ENCODE assay signal across 13 cellular contexts in the genomic region with DNA sequence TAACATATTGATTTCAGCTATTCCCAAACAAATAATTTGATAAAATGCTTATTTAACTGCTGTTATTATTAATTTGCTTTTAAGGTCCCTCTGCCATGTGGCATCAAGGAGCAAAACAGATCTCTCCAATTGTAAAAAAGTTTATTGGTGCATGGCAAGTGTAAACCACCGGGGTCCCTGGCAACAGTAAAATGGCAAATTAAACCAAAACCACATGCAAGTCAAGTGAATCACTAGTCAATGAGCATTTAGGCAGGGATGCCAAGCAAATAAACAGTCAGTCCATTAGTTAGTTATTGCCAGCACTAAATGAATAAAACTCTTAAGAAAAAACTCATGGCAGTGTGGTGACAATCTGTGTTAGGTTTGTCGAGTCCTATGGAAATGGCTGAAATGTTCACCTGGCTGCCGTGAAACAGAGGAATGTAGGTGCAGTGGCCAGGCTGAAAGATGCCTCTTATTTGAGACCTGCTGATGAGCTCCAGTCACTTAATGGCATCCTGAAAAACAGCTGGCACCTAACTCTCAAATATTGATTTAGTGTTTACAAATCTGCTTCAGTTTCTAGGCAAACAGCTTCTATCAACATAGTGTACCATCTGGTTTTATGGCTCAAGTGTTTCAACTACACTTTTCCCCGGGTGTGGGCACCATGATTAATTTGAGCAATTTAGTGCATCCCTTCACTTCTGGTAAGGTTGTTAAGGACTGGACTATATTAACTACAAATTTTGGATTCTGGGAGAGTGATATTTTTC.
DNase-seq lines count a peak whose midpoint lies in the region; ATAC-seq and TF ChIP-seq lines count a peak whose summit lies in the region.
"Had no signal": no experiment of that assay in that cellular context is flagged by ENCODE, and none has a peak within 500 bp of the region (broad histone marks: within the 10 kb centered on the region; RNA-seq: fewer than 3 reads in every experiment).

No MANE protein-coding gene starts in this region.

- no peak overlapping the region for H3K23ac ChIP-seq in mesenchymal stem cell (ENCODE audit: low read length in 2 of 2)

- H3K79me1 ChIP-seq in mesenchymal stem cell (replicated peaks; ENCODE audit: low read length, poor library complexity, severe bottlenecking), result no peaks in the 10 kb centered on the region

- H3K27me3 ChIP-seq in mesenchymal stem cell (ENCODE audit: control insufficient read depth in 1 of 2, insufficient read depth in 1 of 2, low read length in 2 of 2), result no peaks in the 10 kb centered on the region
- H3K27me3 ChIP-seq: gastrocnemius medialis had no signal

- no peak overlapping the region for H2BK12ac ChIP-seq in mesenchymal stem cell (ENCODE audit: low read length in 2 of 2)

- H3K4me1 ChIP-seq in mesenchymal stem cell (ENCODE audit: control insufficient read depth, insufficient read depth, low read depth, low read length), result no peaks in the 10 kb centered on the region
- H3K4me1 ChIP-seq: gastrocnemius medialis, parathyroid adenoma had no signal

- H3K9me3 ChIP-seq in mesenchymal stem cell (ENCODE audit: control insufficient read depth, low read length), result no peaks in the 10 kb centered on the region
- H3K9me3 ChIP-seq: gastrocnemius medialis had no signal

- H3K14ac ChIP-seq in mesenchymal stem cell (ENCODE audit: low read length in 2 of 2), result no peak overlapping the region

- H3K4ac ChIP-seq in mesenchymal stem cell (ENCODE audit: low read depth in 1 of 2, low read length in 2 of 2), result peak overlapping the region in 1 of 2 experiments; percentile 61

- H2BK5ac ChIP-seq in mesenchymal stem cell (ENCODE audit: low read depth, low read length, poor library complexity, severe bottlenecking), result no peak overlapping the region

- H2AK5ac ChIP-seq in mesenchymal stem cell (ENCODE audit: low read length, severe bottlenecking), result no peak overlapping the region

- H2AFZ ChIP-seq in mesenchymal stem cell (ENCODE audit: low read depth, low read length), result no peak overlapping the region
- H2AFZ ChIP-seq: parathyroid adenoma had no signal

- no peak overlapping the region for H2BK15ac ChIP-seq in mesenchymal stem cell (ENCODE audit: low read depth, poor library complexity, severe bottlenecking)

- DNase-seq in H4 (ENCODE audit: low spot score), result peak; percentile 45
- peak; percentile 3 to 9 for DNase-seq in NCI-H1930 (lab: John Stamatoyannopoulos, UW)
- peak; percentile 95 for DNase-seq in NCI-H524 treated with DMSO at 0.1 percent for 48 hours (lab: John Stamatoyannopoulos, UW)
- peak; percentile 4 for DNase-seq in mesenchymal stem cell
- no peak for DNase-seq in activated effector memory CD4-positive, alpha-beta T cell treated with Interleukin-2 at 50 U/mL for 16 hours
- no peak for DNase-seq in GM20000 (ENCODE audit: low spot score)
- DNase-seq: activated naive CD4-positive, alpha-beta T cell treated with Interleukin-2 at 50 U/mL for 16 hours; gastrocnemius medialis; naive B cell; SIG-M5 had no signal

- TF ChIP-seq CTCF in GM20000 (IDR thresholded peaks at IDR 0.05; ENCODE audit: extremely low read depth, missing control alignments), result no peak

- no peak for ATAC-seq in HG03139 (IDR thresholded peaks at IDR 0.05; ENCODE audit: unreplicated experiment)
- ATAC-seq in HG03025 (IDR thresholded peaks at IDR 0.05; ENCODE audit: low FRiP score, unreplicated experiment), result no peak
- ATAC-seq: gastrocnemius medialis had no signal

- no peak overlapping the region for H2BK120ac ChIP-seq in mesenchymal stem cell (ENCODE audit: low read depth, low read length)

- H3K9ac ChIP-seq in mesenchymal stem cell (ENCODE audit: low read length), result no peak overlapping the region
- H3K9ac ChIP-seq: parathyroid adenoma had no signal

- no peak overlapping the region for H3K27ac ChIP-seq in mesenchymal stem cell (ENCODE audit: low read length, poor library complexity, severe bottlenecking)
- H3K27ac ChIP-seq: gastrocnemius medialis, parathyroid adenoma had no signal

- 79% methylated on average over 4 of the region's 4 CpGs for WGBS in mesenchymal stem cell

- H4K91ac ChIP-seq in mesenchymal stem cell (ENCODE audit: low read length), result no peak overlapping the region

- H3K36me3 ChIP-seq in mesenchymal stem cell (ENCODE audit: control insufficient read depth in 1 of 2, insufficient read depth in 2 of 2, low read depth in 1 of 2, low read length in 2 of 2), result no peaks in the 10 kb centered on the region
- H3K36me3 ChIP-seq: gastrocnemius medialis had no signal

- peak overlapping the region in 1 of 2 experiments; percentile 68 for H3K18ac ChIP-seq in mesenchymal stem cell (ENCODE audit: low read depth in 1 of 2, low read length in 2 of 2)

- H3K4me2 ChIP-seq in mesenchymal stem cell (ENCODE audit: low read length, poor library complexity, severe bottlenecking), result no peak overlapping the region

- H3K4me3 ChIP-seq in mesenchymal stem cell (ENCODE audit: insufficient read depth in 1 of 2, low read depth in 1 of 2, low read length in 2 of 2), result no peak overlapping the region
- H3K4me3 ChIP-seq: gastrocnemius medialis had no signal

- H4K8ac ChIP-seq in mesenchymal stem cell (ENCODE audit: low read length), result no peak overlapping the region

Comparison
In these comparisons a context has a peak if more than half of its experiments do, and no peak if none do; other contexts are left out.
1. DNase-seq: peak in H4 (single experiment), NCI-H1930 (2 of 2), NCI-H524 treated with DMSO at 0.1 percent for 48 hours (single experiment) and mesenchymal stem cell (single experiment); none in activated effector memory CD4-positive, alpha-beta T cell treated with Interleukin-2 at 50 U/mL for 16 hours (single experiment) and GM20000 (single experiment).